In genomic region chr5:113526421-113526820, GRCh38 we compare ENCODE assay signal across 14 cellular contexts.
"Had no signal": no experiment of that assay in that cellular context is flagged by ENCODE, and none has a peak within 500 bp of the region (broad histone marks: within the 10 kb centered on the region; RNA-seq: fewer than 3 reads in every experiment).

No MANE protein-coding gene starts in this region.

- H3K4me3 ChIP-seq: breast epithelium, heart left ventricle, left lung, skin epidermis, thyroid gland had no signal

- H3K36me3 ChIP-seq: breast epithelium, thyroid gland had no signal

- H3K27me3 ChIP-seq: breast epithelium, heart left ventricle, left lung, thyroid gland had no signal

- H3K27ac Mint-ChIP-seq: activated naive CD4-positive, alpha-beta T cell treated with anti-CD3 and anti-CD28 coated beads, Interleukin-2, amount 50 U/mL, for 72 hours; activated T-cell treated with anti-CD3 and anti-CD28 coated beads, Interleukin-2, amount 50 U/mL, for 24 hours; memory B cell; nephron; stimulated activated effector memory CD8-positive, alpha-beta T cell treated with anti-CD3 and anti-CD28 coated beads, Interleukin-12 subunit alpha, Interleukin-12 subunit beta, amount 100 ng/mL, for 72 hours; T-helper 2 cell treated with Interferon-gamma antibody and Interleukin-4, amounts not matched to agents 5 μg/mL and 100 μg/mL, for 36 hours had no signal

- ATAC-seq: activated naive CD4-positive, alpha-beta T cell treated with anti-CD3 and anti-CD28 coated beads, Interleukin-2, amount 50 U/mL, for 72 hours; heart left ventricle; left lung; stimulated activated effector memory CD8-positive, alpha-beta T cell treated with anti-CD3 and anti-CD28 coated beads, Interleukin-12 subunit alpha, Interleukin-12 subunit beta, amount 100 ng/mL, for 72 hours had no signal

- DNase-seq: activated effector memory CD4-positive, alpha-beta T cell treated with Interleukin-2 at 50 U/mL for 16 hours; activated T-cell treated with anti-CD3 and anti-CD28 coated beads, Interleukin-2, amount 50 U/mL, for 24 hours; amygdala; heart left ventricle; left lung; thyroid gland had no signal

- H3K27ac ChIP-seq: breast epithelium, left lung, parathyroid adenoma, skin epidermis, thyroid gland had no signal

- H3K27me3 Mint-ChIP-seq: activated T-cell treated with anti-CD3 and anti-CD28 coated beads, Interleukin-2, amount 50 U/mL, for 24 hours; memory B cell had no signal

- H3K9me3 ChIP-seq: thyroid gland had no signal

- H3K4me1 Mint-ChIP-seq: nephron had no signal

- H3K4me3 Mint-ChIP-seq: activated T-cell treated with anti-CD3 and anti-CD28 coated beads, Interleukin-2, amount 50 U/mL, for 24 hours; memory B cell; nephron; stimulated activated effector memory CD8-positive, alpha-beta T cell treated with anti-CD3 and anti-CD28 coated beads, Interleukin-12 subunit alpha, Interleukin-12 subunit beta, amount 100 ng/mL, for 72 hours; T-helper 2 cell treated with Interferon-gamma antibody and Interleukin-4, amounts not matched to agents 5 μg/mL and 100 μg/mL, for 36 hours had no signal

- H3K4me1 ChIP-seq: parathyroid adenoma, thyroid gland had no signal
